Comparison of ENCODE assay signal across 8 cellular contexts in the genomic region with DNA sequence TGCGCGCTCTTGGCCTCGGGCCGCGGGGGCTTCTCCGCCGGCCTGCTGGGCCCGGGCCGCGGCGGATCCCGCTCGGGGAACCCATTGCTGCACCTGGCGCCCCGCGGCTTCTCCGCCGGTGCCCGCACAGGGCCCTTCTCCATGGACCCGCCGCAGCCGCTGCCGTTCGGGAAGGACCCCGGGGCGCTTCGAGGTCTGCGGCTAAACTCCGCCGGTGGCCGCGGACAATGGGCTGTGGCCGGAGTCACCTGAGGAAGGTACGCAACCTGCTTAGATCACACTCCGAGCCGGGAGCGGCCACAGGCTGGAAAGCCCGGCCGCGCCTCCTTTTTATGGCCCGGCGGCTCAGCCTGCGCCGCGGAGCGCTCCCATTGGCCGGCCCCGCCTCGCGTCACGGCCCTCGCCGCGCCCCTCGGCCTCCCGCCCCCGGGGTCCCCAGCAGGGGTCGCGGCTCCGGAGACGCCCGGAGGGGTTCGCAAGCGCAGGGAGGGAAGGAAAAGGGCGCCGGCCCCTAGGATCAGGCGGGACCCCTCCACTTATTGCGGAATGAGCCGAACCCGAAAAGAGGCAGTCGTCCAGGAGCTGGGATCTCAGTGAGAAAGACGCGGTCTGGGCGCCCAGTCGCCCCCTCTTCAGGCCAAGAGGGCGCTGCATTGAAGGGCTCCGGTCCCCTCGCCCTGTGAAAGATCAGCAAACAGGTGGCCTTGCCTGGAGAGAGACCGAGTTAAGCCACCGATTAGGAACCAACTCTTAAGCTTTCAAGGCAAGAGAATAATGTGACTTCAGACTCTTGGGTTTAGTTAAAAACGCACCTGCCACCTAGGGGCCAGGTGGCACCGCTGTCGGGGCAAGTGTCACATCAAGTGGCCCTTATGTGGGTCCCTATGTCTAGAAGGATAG. TPM values are rescaled to one million over a fixed set of nuclear protein-coding genes. Genes with fewer than 3 reads are reported as not detected.
DNase-seq lines count a peak whose midpoint lies in the region; ATAC-seq and TF ChIP-seq lines count a peak whose summit lies in the region.

A gene with protein sequence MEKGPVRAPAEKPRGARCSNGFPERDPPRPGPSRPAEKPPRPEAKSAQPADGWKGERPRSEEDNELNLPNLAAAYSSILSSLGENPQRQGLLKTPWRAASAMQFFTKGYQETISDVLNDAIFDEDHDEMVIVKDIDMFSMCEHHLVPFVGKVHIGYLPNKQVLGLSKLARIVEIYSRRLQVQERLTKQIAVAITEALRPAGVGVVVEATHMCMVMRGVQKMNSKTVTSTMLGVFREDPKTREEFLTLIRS (minus strand): TSS at position 306 of the 900 bp plus-strand sequence. CDS start 163 bp downstream, at position 143.

- H3K36me3 Mint-ChIP-seq in activated T-helper 1 cell treated with anti-CD3 and anti-CD28 coated beads, Interleukin-12 subunit alpha, Interleukin-12 subunit beta, Interleukin-2, Interleukin-4 antibody, amounts not matched to agents 30 ng/mL and 10 ng/mL and 1 ng/mL, durations not matched to agents 14 hours and 24 hours and 36 hours (ENCODE audit: low read depth), result peaks cover 10% of the 10 kb centered on the region

- no peak within 1 kb of the TSS for H4K8ac ChIP-seq in neuronal stem cell (ENCODE audit: low read depth, low read length)

- peak within 1 kb of the TSS; percentile 85 for H3K27ac Mint-ChIP-seq in activated T-helper 1 cell treated with anti-CD3 and anti-CD28 coated beads, Interleukin-12 subunit alpha, Interleukin-12 subunit beta, Interleukin-2, Interleukin-4 antibody, amounts not matched to agents 30 ng/mL and 10 ng/mL and 1 ng/mL, durations not matched to agents 14 hours and 24 hours and 36 hours

- CTCF ChIA-PET in PC-9 (lab: Charles Lee), result interaction anchor here (0.6 kb wide), 2 partner anchors 129 to 284 kb away, joined by 3 read pairs; no protein-coding TSS in a partner anchor

- H3K27ac ChIP-seq in PC-9 (peak within 1 kb of the TSS; percentile 25), neuronal stem cell (replicated peaks; ENCODE audit: low read length) (no peak within 1 kb of the TSS), thoracic aorta (no peak within 1 kb of the TSS)

- H3K4me3 ChIP-seq in PC-9 (peak within 1 kb of the TSS; percentile 81), foreskin fibroblast (ENCODE audit: low read depth in 1 of 2, low read length in 2 of 2) (peak within 1 kb of the TSS; percentile 59 to 75), neuronal stem cell (ENCODE audit: low read length in 2 of 2) (peak within 1 kb of the TSS; percentile 70 to 89), thoracic aorta (peak within 1 kb of the TSS; percentile 85)

- no peak within 1 kb of the TSS for H4K91ac ChIP-seq in neuronal stem cell (ENCODE audit: low read depth, low read length, poor library complexity)

- no peaks in the 10 kb centered on the region for H3K27me3 Mint-ChIP-seq in activated T-helper 1 cell treated with anti-CD3 and anti-CD28 coated beads, Interleukin-12 subunit alpha, Interleukin-12 subunit beta, Interleukin-2, Interleukin-4 antibody, amounts not matched to agents 30 ng/mL and 10 ng/mL and 1 ng/mL, durations not matched to agents 14 hours and 24 hours and 36 hours (ENCODE audit: insufficient read depth)

- H3K4me3 Mint-ChIP-seq in activated T-helper 1 cell treated with anti-CD3 and anti-CD28 coated beads, Interleukin-12 subunit alpha, Interleukin-12 subunit beta, Interleukin-2, Interleukin-4 antibody, amounts not matched to agents 30 ng/mL and 10 ng/mL and 1 ng/mL, durations not matched to agents 14 hours and 24 hours and 36 hours, result peak within 1 kb of the TSS; percentile 89

- ATAC-seq in GM21515 (IDR thresholded peaks at IDR 0.05; ENCODE audit: unreplicated experiment) (peak; percentile 77), thoracic aorta (ENCODE audit: insufficient number of reproducible peaks, low FRiP score, low read depth) (peak; percentile 14)

- intact Hi-C loops in PC-9 (cut with micrococcal nuclease; ENCODE audit: unreplicated experiment), result loop anchor here (1.0 to 5.0 kb wide), 3 partner anchors 85 to 337 kb away; no protein-coding TSS in a partner anchor
- intact Hi-C loops in activated T-helper 1 cell treated with anti-CD3 and anti-CD28 coated beads, Interleukin-12 subunit alpha, Interleukin-12 subunit beta, Interleukin-2, Interleukin-4 antibody, amounts not matched to agents 30 ng/mL and 10 ng/mL and 1 ng/mL, durations not matched to agents 14 hours and 24 hours and 36 hours (cut with micrococcal nuclease), result loop anchor here (1.0 to 10.0 kb wide), 11 partner anchors 9 to 506 kb away; a partner anchor contains a TSS

- BruUV-seq in PC-9 (replicated peaks; lab: Mats Ljungman, UMichigan), result TSS peak; percentile 46

- no peak within 1 kb of the TSS for H2AK5ac ChIP-seq in neuronal stem cell (ENCODE audit: low read depth, low read length)

- no peaks in the 10 kb centered on the region for H4K20me1 ChIP-seq in PC-9 (ENCODE audit: insufficient read depth)

- H2BK5ac ChIP-seq in neuronal stem cell (ENCODE audit: low read length), result peak within 1 kb of the TSS; percentile 77

- no peak within 1 kb of the TSS for H3K4ac ChIP-seq in neuronal stem cell (ENCODE audit: low read length)

- TF ChIP-seq CTCF in PC-9 (conservative IDR thresholded peaks at IDR 0.05), result peak; percentile 65
- peak; percentile 14 for TF ChIP-seq CTCF in foreskin fibroblast (IDR thresholded peaks at IDR 0.05; ENCODE audit: low read depth, low read length)
- no peak for TF ChIP-seq CTCF in thoracic aorta (IDR thresholded peaks at IDR 0.05)

- H3K4me1 ChIP-seq in PC-9 (replicated peaks; ENCODE audit: insufficient read depth), result peaks cover 9% of the 10 kb centered on the region
- H3K4me1 ChIP-seq in neuronal stem cell (ENCODE audit: control insufficient read depth in 2 of 2, insufficient read depth in 1 of 2, low read depth in 1 of 2, low read length in 2 of 2), result peaks cover 0 to 3% of the 10 kb centered on the region in 2 donors
- H3K4me1 ChIP-seq in thoracic aorta (ENCODE audit: control insufficient read depth in 1 of 2, low read depth in 2 of 2), result peaks cover 0 to 10% of the 10 kb centered on the region in 2 donors

- H3K4me2 ChIP-seq in PC-9 (peak within 1 kb of the TSS; percentile 84), neuronal stem cell (ENCODE audit: insufficient read depth, low read length, poor library complexity, severe bottlenecking) (peak within 1 kb of the TSS; percentile 100)

- peaks cover 12% of the 10 kb centered on the region; the same call in 1 of the 2 replicates for H3F3A ChIP-seq in PC-9 (ENCODE audit: insufficient read depth, low read depth)

- H3K9me3 ChIP-seq in PC-9 (ENCODE audit: insufficient read depth, low read depth), result no peaks in the 10 kb centered on the region
- no peaks in the 10 kb centered on the region for H3K9me3 ChIP-seq in neuronal stem cell (replicated peaks in 1 of 2; ENCODE audit: control insufficient read depth in 2 of 2, insufficient read depth in 1 of 2, low read depth in 1 of 2, low read length in 2 of 2)
- no peaks in the 10 kb centered on the region for H3K9me3 ChIP-seq in thoracic aorta

- DNase-seq in DMS53 treated with DMSO at 0.1 percent for 48 hours (lab: John Stamatoyannopoulos, UW; ENCODE audit: unreplicated experiment) (peak; percentile 82), HuH-7.5 (ENCODE audit: low spot score) (peak; percentile 74), PC-9 (peak; percentile 64 to 82), foreskin fibroblast (peak; percentile 19 to 67), neuronal stem cell (ENCODE audit: low spot score) (peak; percentile 72), thoracic aorta (ENCODE audit: low spot score) (no peak)
- DNase-seq in activated T-helper 1 cell treated with anti-CD3 and anti-CD28 coated beads, Interleukin-12 subunit alpha, Interleukin-12 subunit beta, Interleukin-2, Interleukin-4 antibody, amounts not matched to agents 30 ng/mL and 10 ng/mL and 1 ng/mL, durations not matched to agents 14 hours and 24 hours and 36 hours (ENCODE audit: low spot score), result peak; percentile 81

- peak within 1 kb of the TSS; percentile 64 for H2BK15ac ChIP-seq in neuronal stem cell (ENCODE audit: low read length)

- H3K4me1 Mint-ChIP-seq in activated T-helper 1 cell treated with anti-CD3 and anti-CD28 coated beads, Interleukin-12 subunit alpha, Interleukin-12 subunit beta, Interleukin-2, Interleukin-4 antibody, amounts not matched to agents 30 ng/mL and 10 ng/mL and 1 ng/mL, durations not matched to agents 14 hours and 24 hours and 36 hours (ENCODE audit: low read depth), result peaks cover 46% of the 10 kb centered on the region

- H3K27me3 ChIP-seq in PC-9 (ENCODE audit: insufficient read depth, low read depth) (no peaks in the 10 kb centered on the region), neuronal stem cell (ENCODE audit: control insufficient read depth in 3 of 3, insufficient read depth in 3 of 3, low read depth in 1 of 3, low read length in 3 of 3) (peaks cover 6 to 41% (median 20%) of the 10 kb centered on the region in 3 experiments), thoracic aorta (replicated peaks; ENCODE audit: insufficient read depth) (no peaks in the 10 kb centered on the region)

- POLR2A ChIA-PET in PC-9 (lab: Charles Lee; ENCODE audit: unreplicated experiment), result interaction anchor here (0.5 to 0.6 kb wide), 6 partner anchors 71 to 482 kb away, joined by 3 to 31 read pairs (median 6); no protein-coding TSS in a partner anchor

- peaks cover 3% of the 10 kb centered on the region for H3K9me3 Mint-ChIP-seq in activated T-helper 1 cell treated with anti-CD3 and anti-CD28 coated beads, Interleukin-12 subunit alpha, Interleukin-12 subunit beta, Interleukin-2, Interleukin-4 antibody, amounts not matched to agents 30 ng/mL and 10 ng/mL and 1 ng/mL, durations not matched to agents 14 hours and 24 hours and 36 hours

- no peak within 1 kb of the TSS for H3K14ac ChIP-seq in neuronal stem cell (ENCODE audit: low read length)

- peaks cover 2% of the 10 kb centered on the region for H3K79me1 ChIP-seq in neuronal stem cell (ENCODE audit: low read depth, low read length)

- no peaks in the 10 kb centered on the region for H3K36me3 ChIP-seq in PC-9 (ENCODE audit: low read depth)
- no peaks in the 10 kb centered on the region for H3K36me3 ChIP-seq in neuronal stem cell (replicated peaks in 1 of 2; ENCODE audit: control insufficient read depth in 2 of 2, insufficient read depth in 2 of 2, low read length in 2 of 2)
- H3K36me3 ChIP-seq in thoracic aorta, result no peaks in the 10 kb centered on the region

- peak within 1 kb of the TSS; percentile 81 for H3K9ac ChIP-seq in neuronal stem cell (ENCODE audit: low read depth, low read length, poor library complexity)

- no peak within 1 kb of the TSS for H2BK12ac ChIP-seq in neuronal stem cell (ENCODE audit: low read length)

- peak within 1 kb of the TSS; percentile 89 for H3K23ac ChIP-seq in neuronal stem cell (ENCODE audit: low read depth, low read length, poor library complexity)

- peak within 1 kb of the TSS; percentile 89 for H3K18ac ChIP-seq in neuronal stem cell (ENCODE audit: low read length)

- WGBS in neuronal stem cell (ENCODE audit: extremely low coverage in 2 of 2, insufficient read length in 2 of 2, insufficient replicate concordance in 1 of 2), 2 donors, result no CpG with 5 or more reads among the region's 83 CpGs

- peak within 1 kb of the TSS; percentile 94 for H2AFZ ChIP-seq in PC-9
- H2AFZ ChIP-seq in neuronal stem cell (ENCODE audit: low read length), result peak within 1 kb of the TSS; percentile 99

- no peak within 1 kb of the TSS for H2BK120ac ChIP-seq in neuronal stem cell (ENCODE audit: low read depth, low read length)

- H3K9me2 ChIP-seq in PC-9 (ENCODE audit: insufficient read depth), result no peaks in the 10 kb centered on the region

- no peaks in the 10 kb centered on the region for H3K79me2 ChIP-seq in PC-9 (ENCODE audit: low read depth)

RNA-seq across cellular contexts. Expression of the gene that starts here (rescaled TPM):
- total RNA-seq in PC-9 (2021) (4.1 and 5.1 TPM in 2 replicates), thoracic aorta (10 to 100 TPM in 1 of 2 donors, 1 to 10 TPM in 1; 2.8 to 16.1 TPM)
- 61.4 and 62.4 TPM in 2 replicates for total RNA-seq in activated T-helper 1 cell treated with anti-CD3 and anti-CD28 coated beads, Interleukin-12 subunit alpha, Interleukin-12 subunit beta, Interleukin-2, Interleukin-4 antibody, amounts not matched to agents 30 ng/mL and 10 ng/mL and 1 ng/mL, durations not matched to agents 14 hours and 24 hours and 36 hours
- polyA plus RNA-seq in neuronal stem cell (2013, experiment 1 of 2), result 4.4 TPM
- polyA plus RNA-seq in neuronal stem cell (2013, experiment 2 of 2), result 4.9 TPM
